In the genomic region with DNA sequence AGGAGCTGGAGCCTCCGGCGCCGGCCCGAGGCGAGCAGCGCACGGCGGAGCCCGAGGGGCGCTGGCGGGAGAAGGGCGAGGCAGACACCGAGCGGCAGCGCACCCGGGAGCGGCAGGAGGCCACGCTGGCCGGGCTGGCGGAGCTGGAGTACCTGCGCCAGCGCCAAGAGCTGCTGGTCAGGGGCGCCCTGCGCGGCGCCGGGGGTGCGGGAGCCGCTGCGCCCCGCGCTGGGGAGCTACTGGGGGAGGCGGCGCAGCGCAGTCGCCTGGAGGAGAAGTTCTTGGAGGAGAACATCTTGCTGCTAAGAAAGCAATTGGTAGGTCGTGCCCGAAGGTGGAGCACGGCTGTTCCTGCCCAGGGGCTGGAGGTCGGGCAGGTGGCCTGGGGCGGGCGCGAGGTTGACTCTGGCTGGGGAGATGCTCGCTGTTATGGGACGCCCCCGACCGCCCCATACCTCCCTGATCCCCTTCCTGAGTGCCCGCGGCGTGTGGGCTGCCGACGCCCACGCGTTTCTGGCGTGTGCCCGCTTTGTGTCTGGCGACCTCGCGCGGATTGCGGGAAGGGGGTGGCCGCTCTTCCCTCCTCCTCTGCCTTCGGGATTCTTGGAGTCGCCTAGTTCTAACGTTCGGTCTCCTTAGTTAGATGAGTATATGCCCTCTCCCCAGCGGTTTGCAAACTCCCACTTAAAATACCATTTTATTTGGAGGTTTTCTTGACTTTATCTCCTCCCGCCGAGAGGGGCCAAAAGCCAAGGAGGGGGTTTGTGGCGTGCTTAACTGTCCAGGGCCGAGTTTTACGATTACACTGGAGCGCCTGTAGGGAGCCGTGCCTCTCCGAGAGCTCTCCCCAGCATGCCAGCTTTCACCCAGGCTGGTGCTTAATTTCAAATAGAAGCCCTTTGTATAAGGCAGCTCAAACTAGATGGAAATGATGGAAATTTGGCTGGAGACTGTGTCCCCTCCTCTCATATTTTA, we compare ENCODE assay signal across 8 cellular contexts. TPM values are rescaled to one million over a fixed set of nuclear protein-coding genes. Genes with fewer than 3 reads are reported as not detected.
DNase-seq lines count a peak whose midpoint lies in the region; ATAC-seq and TF ChIP-seq lines count a peak whose summit lies in the region.

No MANE protein-coding gene starts in this region.

- peak; percentile 30 for ATAC-seq in GM18505 (IDR thresholded peaks at IDR 0.05; ENCODE audit: unreplicated experiment)
- peak; percentile 21 for ATAC-seq in HG02938 (IDR thresholded peaks at IDR 0.05; ENCODE audit: unreplicated experiment)

- TF ChIP-seq POLR2A in GM18505 (IDR thresholded peaks at IDR 0.05; ENCODE audit: borderline replicate concordance, extremely low read depth, insufficient read depth, insufficient read length): no peak

- peak; percentile 26 for DNase-seq in AG08395 (ENCODE audit: low spot score)
- DNase-seq in SK-N-DZ (ENCODE audit: low spot score): peak; percentile 20
- DNase-seq in cerebellar cortex (ENCODE audit: low spot score): peak; percentile 46
- DNase-seq in left kidney (ENCODE audit: low read depth, low spot score): peak; percentile 74
- DNase-seq in stimulated activated CD4-positive, alpha-beta T cell treated with anti-CD3 and anti-CD28 coated beads, Interleukin-4, amount 100 ng/mL, for 24 hours: peak; percentile 12
- DNase-seq in HUDEP-2 (lab: John Stamatoyannopoulos, UW; ENCODE audit: unreplicated experiment in 76 of 76): no peak

RNA-seq across cellular contexts. Expression of a gene that starts 0.8 kb away (rescaled TPM):
- polyA plus RNA-seq in SK-N-DZ (2014; cell fraction: cytosol; rRNA removed): 16.7 and 17.0 TPM in 2 replicates
- polyA plus RNA-seq in SK-N-DZ (2014; cell fraction: nucleus; rRNA removed): 10.3 and 14.5 TPM in 2 replicates

Comparison
In these comparisons a context has a peak if more than half of its experiments do, and no peak if none do; other contexts are left out.
1. DNase-seq: peak in AG08395 (single experiment), SK-N-DZ (single experiment), cerebellar cortex (single experiment), left kidney (single experiment) and stimulated activated CD4-positive, alpha-beta T cell treated with anti-CD3 and anti-CD28 coated beads, Interleukin-4, amount 100 ng/mL, for 24 hours (single experiment); none in HUDEP-2 (0 of 76).